In the genomic region with DNA sequence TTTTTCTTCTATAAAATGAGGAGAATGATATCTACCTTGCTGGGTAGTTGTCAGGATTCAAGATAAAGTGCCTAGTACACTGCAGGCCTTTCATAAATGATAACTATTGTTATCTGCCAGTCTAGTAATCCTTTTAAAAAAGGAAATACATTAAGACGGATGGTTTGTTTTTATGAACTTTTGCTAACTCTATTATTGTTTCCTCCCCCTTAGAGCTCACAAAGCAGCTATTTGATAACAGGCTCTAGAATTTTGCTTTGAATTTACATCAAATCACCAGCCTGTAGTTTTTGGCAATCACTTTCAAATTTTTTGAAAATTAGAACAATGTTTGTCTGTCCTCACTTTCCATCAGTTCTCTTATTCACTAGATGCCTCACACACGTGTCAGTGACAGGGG, we compare ENCODE assay signal across 15 cellular contexts. TPM values are rescaled to one million over a fixed set of nuclear protein-coding genes. Genes with fewer than 3 reads are reported as not detected.
DNase-seq lines count a peak whose midpoint lies in the region; ATAC-seq and TF ChIP-seq lines count a peak whose summit lies in the region.
"Had no signal": no experiment of that assay in that cellular context is flagged by ENCODE, and none has a peak within 500 bp of the region (broad histone marks: within the 10 kb centered on the region; RNA-seq: fewer than 3 reads in every experiment).

No MANE protein-coding gene starts in this region.

- H2AFZ ChIP-seq in osteoblast (ENCODE audit: low read length) = peak overlapping the region; percentile 53

- TF ChIP-seq POLR2A in transverse colon (IDR thresholded peaks at IDR 0.05) = no peak

- H3K9me3 ChIP-seq in T-helper 17 cell (ENCODE audit: control insufficient read depth, low read length, poor library complexity, severe bottlenecking) = no peaks in the 10 kb centered on the region
- no peaks in the 10 kb centered on the region for H3K9me3 ChIP-seq in osteoblast (ENCODE audit: low read depth, low read length)
- no peaks in the 10 kb centered on the region for H3K9me3 ChIP-seq in transverse colon
- H3K9me3 ChIP-seq: HAP-1 had no signal

- H3K9me3 Mint-ChIP-seq in progenitor cell of endocrine pancreas (ENCODE audit: low read depth) = no peaks in the 10 kb centered on the region
- H3K9me3 Mint-ChIP-seq: IgD-negative memory B cell had no signal

- 80 to 85% methylated on average over 2 of the region's 2 CpGs for WGBS in transverse colon (ENCODE audit: low coverage in 1 of 2), 2 donors

- no peak overlapping the region for H3K4me3 Mint-ChIP-seq in T-helper 17 cell
- H3K4me3 Mint-ChIP-seq in progenitor cell of endocrine pancreas (ENCODE audit: low read depth) = no peak overlapping the region
- H3K4me3 Mint-ChIP-seq: IgD-negative memory B cell had no signal

- peaks cover 5% of the 10 kb centered on the region for H3K4me1 Mint-ChIP-seq in T-helper 17 cell
- no peaks in the 10 kb centered on the region for H3K4me1 Mint-ChIP-seq in progenitor cell of endocrine pancreas (ENCODE audit: low read depth)

- no peaks in the 10 kb centered on the region for H3K36me3 ChIP-seq in osteoblast (ENCODE audit: insufficient read depth, low read length)
- no peaks in the 10 kb centered on the region for H3K36me3 ChIP-seq in transverse colon

- H3K27ac Mint-ChIP-seq in T-helper 17 cell = peak overlapping the region; percentile 43
- no peak overlapping the region for H3K27ac Mint-ChIP-seq in progenitor cell of endocrine pancreas

- no peak for TF ChIP-seq EP300 in transverse colon (IDR thresholded peaks at IDR 0.05; ENCODE audit: low read depth)

- H3K36me3 Mint-ChIP-seq in T-helper 17 cell (ENCODE audit: low read depth) (peaks cover 10% of the 10 kb centered on the region), progenitor cell of endocrine pancreas (ENCODE audit: insufficient read depth) (peaks cover 5% of the 10 kb centered on the region)

- H3K4me2 ChIP-seq in osteoblast (ENCODE audit: insufficient read depth, low read length) = no peak overlapping the region

- in situ Hi-C loops in transverse colon (cut with MboI; ENCODE audit: low pct_ligation_motif_present in 1 of 4, low pct_unique_long_range_greater_than_20kb in 1 of 4, low sequenced_read_pairs in 3 of 4) = no loop called here

- H3K27me3 ChIP-seq in osteoblast (ENCODE audit: insufficient read depth, low read length) (no peaks in the 10 kb centered on the region), transverse colon (no peaks in the 10 kb centered on the region)

- H3K27me3 Mint-ChIP-seq in T-helper 17 cell (no peaks in the 10 kb centered on the region), progenitor cell of endocrine pancreas (no peaks in the 10 kb centered on the region)
- H3K27me3 Mint-ChIP-seq: IgD-negative memory B cell had no signal

- H3K79me2 ChIP-seq in osteoblast (ENCODE audit: insufficient read depth, low read length) = no peaks in the 10 kb centered on the region

- no peak for ATAC-seq in T-helper 17 cell
- ATAC-seq: PC-3 had no signal

- no peak overlapping the region for H3K27ac ChIP-seq in osteoblast (ENCODE audit: low read depth, low read length)
- H3K27ac ChIP-seq in transverse colon = no peak overlapping the region

- intact Hi-C loops in transverse colon (cut with DNase I; ENCODE audit: low total_unique reads) = no loop called here

- DNase-seq in COLO829 (ENCODE audit: low spot score) (peak; percentile 54), T-helper 17 cell (no peak), dermis blood vessel endothelial cell (peak; percentile 8), osteoblast (ENCODE audit: insufficient read length, low spot score, missing footprints) (no peak), progenitor cell of endocrine pancreas (ENCODE audit: low spot score, unreplicated experiment) (no peak), transverse colon (no peak), SW480 (ENCODE audit: low spot score) (no peak)
- DNase-seq: EL, NCI-H187 treated with DMSO at 0.1 percent for 48 hours, NCI-H2171, NCI-H446 treated with DMSO at 0.1 percent for 48 hours, NCI-H748 treated with DMSO at 0.1 percent for 48 hours, PC-3 had no signal

- no peak overlapping the region for H3K4me3 ChIP-seq in osteoblast (ENCODE audit: insufficient read depth, low read length)
- H3K4me3 ChIP-seq in transverse colon = no peak overlapping the region
- H3K4me3 ChIP-seq: HAP-1 had no signal

- TF ChIP-seq CTCF in osteoblast (IDR thresholded peaks at IDR 0.05; ENCODE audit: extremely low read depth, low read depth, low read length) (no peak), progenitor cell of endocrine pancreas (IDR thresholded peaks at IDR 0.05; ENCODE audit: unreplicated experiment) (no peak), transverse colon (IDR thresholded peaks at IDR 0.05) (no peak)

- H3K4me1 ChIP-seq in osteoblast (ENCODE audit: insufficient read depth, low read length) = peaks cover 3% of the 10 kb centered on the region
- no peaks in the 10 kb centered on the region for H3K4me1 ChIP-seq in transverse colon

- no peaks in the 10 kb centered on the region for H4K20me1 ChIP-seq in osteoblast (ENCODE audit: insufficient read depth, low read length)

RNA-seq across cellular contexts. Expression of gene BLM, which starts 39.8 kb away (rescaled TPM):
- 1 to 10 TPM; 7.8 to 8.8 TPM for total RNA-seq in T-helper 17 cell
- total RNA-seq in dermis blood vessel endothelial cell = 4.1 and 8.7 TPM in 2 replicates
- 1.4 and 1.5 TPM in 2 replicates for total RNA-seq in osteoblast
- total RNA-seq in progenitor cell of endocrine pancreas = 19.6 and 21.3 TPM in 2 replicates
- 1 to 10 TPM; 1.5 to 6.4 (median 2.0) TPM for total RNA-seq in transverse colon

Comparison
In these comparisons a context has a peak if more than half of its experiments do, and no peak if none do; other contexts are left out.
1. DNase-seq: peak in COLO829 (single experiment) and dermis blood vessel endothelial cell (single experiment); none in T-helper 17 cell (0 of 3), osteoblast (single experiment), progenitor cell of endocrine pancreas (single experiment), transverse colon (single experiment) and SW480 (single experiment).